Comparison of ENCODE assay signal across 13 cellular contexts in genomic region chr7:87129836-87130235, GRCh38. TPM values are rescaled to one million over a fixed set of nuclear protein-coding genes. Genes with fewer than 3 reads are reported as not detected.
DNase-seq lines count a peak whose midpoint lies in the region; ATAC-seq lines count a peak whose summit lies in the region.
"Had no signal": no experiment of that assay in that cellular context is flagged by ENCODE, and none has a peak within 500 bp of the region (broad histone marks: within the 10 kb centered on the region; RNA-seq: fewer than 3 reads in every experiment).

No MANE protein-coding gene starts in this region.

- H3K36me3 ChIP-seq in mesodermal cell (ENCODE audit: control insufficient read depth, insufficient read depth, low read length), result no peaks in the 10 kb centered on the region
- H3K36me3 ChIP-seq: brain microvascular endothelial cell, SJCRH30, tibial artery had no signal

- H3K36me3 Mint-ChIP-seq in activated T-helper 2 cell treated with anti-CD3 and anti-CD28 coated beads, Interferon-gamma antibody, Interleukin-2, Interleukin-4, amounts not matched to agents 10 μg/mL and 5 μg/mL and 100 μg/mL, durations not matched to agents 14 hours and 24 hours and 36 hours (ENCODE audit: low read depth), result no peaks in the 10 kb centered on the region

- no peak overlapping the region for H3K4me3 ChIP-seq in mesodermal cell (ENCODE audit: extremely low read depth, insufficient read depth, low read length, poor library complexity, severe bottlenecking)
- H3K4me3 ChIP-seq: SJCRH30, tibial artery had no signal

- no peaks in the 10 kb centered on the region for H3K4me1 Mint-ChIP-seq in activated T-helper 2 cell treated with anti-CD3 and anti-CD28 coated beads, Interferon-gamma antibody, Interleukin-2, Interleukin-4, amounts not matched to agents 10 μg/mL and 5 μg/mL and 100 μg/mL, durations not matched to agents 14 hours and 24 hours and 36 hours (ENCODE audit: low read depth)

- DNase-seq in activated T-helper 2 cell treated with anti-CD3 and anti-CD28 coated beads, Interferon-gamma antibody, Interleukin-2, Interleukin-4, amounts not matched to agents 10 μg/mL and 5 μg/mL and 100 μg/mL, durations not matched to agents 14 hours and 24 hours and 36 hours (ENCODE audit: low spot score), result no peak
- no peak for DNase-seq in NCI-H1694 (lab: John Stamatoyannopoulos, UW)
- no peak for DNase-seq in NCI-H1092 (lab: John Stamatoyannopoulos, UW)
- DNase-seq in inferior parietal cortex (ENCODE audit: extremely low spot score), result no peak
- DNase-seq: activated CD8-positive, alpha-beta T cell treated with anti-CD3 and anti-CD28 coated beads, Interleukin-2, amount 10 ng/mL, durations not matched to agents 7 days and 5 days; brain microvascular endothelial cell; SJCRH30; stimulated activated CD4-positive, alpha-beta T cell treated with anti-CD3 and anti-CD28 coated beads, Interleukin-1b, Interleukin-23, amount 100 ng/mL, for 48 hours; tibial artery had no signal

- intact Hi-C loops in activated T-helper 2 cell treated with anti-CD3 and anti-CD28 coated beads, Interferon-gamma antibody, Interleukin-2, Interleukin-4, amounts not matched to agents 10 μg/mL and 5 μg/mL and 100 μg/mL, durations not matched to agents 14 hours and 24 hours and 36 hours (cut with micrococcal nuclease), result loop anchor here (10.0 kb wide), 1 partner anchor 55 kb away; no protein-coding TSS in a partner anchor

- peaks cover 4% of the 10 kb centered on the region for H3K27me3 Mint-ChIP-seq in activated T-helper 2 cell treated with anti-CD3 and anti-CD28 coated beads, Interferon-gamma antibody, Interleukin-2, Interleukin-4, amounts not matched to agents 10 μg/mL and 5 μg/mL and 100 μg/mL, durations not matched to agents 14 hours and 24 hours and 36 hours (ENCODE audit: low read depth)

- H3K4me3 Mint-ChIP-seq in activated T-helper 2 cell treated with anti-CD3 and anti-CD28 coated beads, Interferon-gamma antibody, Interleukin-2, Interleukin-4, amounts not matched to agents 10 μg/mL and 5 μg/mL and 100 μg/mL, durations not matched to agents 14 hours and 24 hours and 36 hours (ENCODE audit: low read depth), result no peak overlapping the region
- H3K4me3 Mint-ChIP-seq: activated CD8-positive, alpha-beta T cell treated with anti-CD3 and anti-CD28 coated beads, Interleukin-2, amount 10 ng/mL, durations not matched to agents 7 days and 5 days had no signal

- no peak overlapping the region for H3K27ac Mint-ChIP-seq in activated T-helper 2 cell treated with anti-CD3 and anti-CD28 coated beads, Interferon-gamma antibody, Interleukin-2, Interleukin-4, amounts not matched to agents 10 μg/mL and 5 μg/mL and 100 μg/mL, durations not matched to agents 14 hours and 24 hours and 36 hours
- H3K27ac Mint-ChIP-seq: activated CD8-positive, alpha-beta T cell treated with anti-CD3 and anti-CD28 coated beads, Interleukin-2, amount 10 ng/mL, durations not matched to agents 7 days and 5 days had no signal

- ATAC-seq in GM18867 (IDR thresholded peaks at IDR 0.05; ENCODE audit: unreplicated experiment) (peak; percentile 91), GM21717 (IDR thresholded peaks at IDR 0.05; ENCODE audit: unreplicated experiment) (peak; percentile 98), HG03196 (IDR thresholded peaks at IDR 0.05; ENCODE audit: unreplicated experiment) (peak; percentile 99)
- ATAC-seq: activated CD8-positive, alpha-beta T cell treated with anti-CD3 and anti-CD28 coated beads, Interleukin-2, amount 10 ng/mL, durations not matched to agents 7 days and 5 days had no signal

- 47 to 68% methylated on average over 3 of the region's 3 CpGs for WGBS in mesodermal cell (ENCODE audit: insufficient coverage in 2 of 2), 2 experiments

- H3K9me3 Mint-ChIP-seq in activated T-helper 2 cell treated with anti-CD3 and anti-CD28 coated beads, Interferon-gamma antibody, Interleukin-2, Interleukin-4, amounts not matched to agents 10 μg/mL and 5 μg/mL and 100 μg/mL, durations not matched to agents 14 hours and 24 hours and 36 hours, result no peaks in the 10 kb centered on the region

- no peaks in the 10 kb centered on the region for H3K4me1 ChIP-seq in mesodermal cell (ENCODE audit: control insufficient read depth, insufficient read depth, low read length, poor library complexity, severe bottlenecking)
- H3K4me1 ChIP-seq: SJCRH30, tibial artery had no signal

- H3K27ac ChIP-seq in mesodermal cell (ENCODE audit: low read depth, low read length, severe bottlenecking), result peak overlapping the region; percentile 19
- H3K27ac ChIP-seq: brain microvascular endothelial cell, SJCRH30, tibial artery had no signal

- no peaks in the 10 kb centered on the region for H3K9me3 ChIP-seq in mesodermal cell (ENCODE audit: control insufficient read depth, low read length)
- H3K9me3 ChIP-seq: SJCRH30, tibial artery had no signal

RNA-seq across cellular contexts. Expression of gene DMTF1, which starts 22.4 kb away (rescaled TPM):
- polyA plus RNA-seq in mesodermal cell (2013, experiment 1 of 2), result 67.2 TPM
- 67.7 TPM for polyA plus RNA-seq in mesodermal cell (2013, experiment 2 of 2)
- total RNA-seq in activated T-helper 2 cell treated with anti-CD3 and anti-CD28 coated beads, Interferon-gamma antibody, Interleukin-2, Interleukin-4, amounts not matched to agents 10 μg/mL and 5 μg/mL and 100 μg/mL, durations not matched to agents 14 hours and 24 hours and 36 hours, result 103 and 112 TPM in 2 replicates
